Comparison of ENCODE assay signal across 8 cellular contexts in genomic region chr15:98881526-98882517, GRCh38.
DNase-seq lines count a peak whose midpoint lies in the region; ATAC-seq and TF ChIP-seq lines count a peak whose summit lies in the region.

No MANE protein-coding gene starts in this region.

- WGBS in esophagus squamous epithelium, 2 donors: 59 to 71% methylated on average over 11 to 14 of the region's 14 CpGs
- WGBS in trophoblast cell (ENCODE audit: extremely low coverage, insufficient coverage, insufficient read length): no CpG with 5 or more reads among the region's 14 CpGs

- no peak overlapping the region for H3K9ac ChIP-seq in trophoblast cell (ENCODE audit: low read length)

- no peak for TF ChIP-seq POLR2A in esophagus squamous epithelium (IDR thresholded peaks at IDR 0.05)

- H3K4ac ChIP-seq in trophoblast cell (ENCODE audit: low read depth, low read length): peak overlapping the region; percentile 42

- ATAC-seq in HG03135 (IDR thresholded peaks at IDR 0.05; ENCODE audit: unreplicated experiment): no peak

- peak overlapping the region; percentile 26 for H4K8ac ChIP-seq in trophoblast cell (ENCODE audit: low read depth, low read length)

- H3K79me2 ChIP-seq in trophoblast cell (ENCODE audit: control insufficient read depth, insufficient read depth, low read length, poor library complexity): peaks cover 18% of the 10 kb centered on the region

- no peak overlapping the region for H2BK5ac ChIP-seq in trophoblast cell (ENCODE audit: low read depth, low read length, poor library complexity)

- H2AK5ac ChIP-seq in trophoblast cell (ENCODE audit: low read length): no peak overlapping the region

- H3K27ac ChIP-seq in SJCRH30: no peak overlapping the region
- H3K27ac ChIP-seq in esophagus squamous epithelium: peak overlapping the region in 2 of 4 donors; percentile 8 to 38
- no peak overlapping the region for H3K27ac ChIP-seq in trophoblast cell (ENCODE audit: low read depth, low read length)

- no peak overlapping the region for H2AFZ ChIP-seq in trophoblast cell (ENCODE audit: insufficient read depth, low read length, poor library complexity)

- H3K23ac ChIP-seq in trophoblast cell (ENCODE audit: low read length): no peak overlapping the region

- H3K36me3 ChIP-seq in BE2C (no peaks in the 10 kb centered on the region), SJCRH30 (no peaks in the 10 kb centered on the region), esophagus squamous epithelium (no peaks in the 10 kb centered on the region), trophoblast cell (ENCODE audit: control insufficient read depth in 1 of 2, insufficient read depth in 2 of 2, low read length in 2 of 2) (no peaks in the 10 kb centered on the region)

- H3K18ac ChIP-seq in trophoblast cell (ENCODE audit: low read length): no peak overlapping the region

- no peak overlapping the region for H4K91ac ChIP-seq in trophoblast cell (ENCODE audit: low read depth, low read length)

- H3K14ac ChIP-seq in trophoblast cell (ENCODE audit: low read length): no peak overlapping the region

- H3K4me1 ChIP-seq in BE2C: peaks cover 23% of the 10 kb centered on the region
- no peaks in the 10 kb centered on the region for H3K4me1 ChIP-seq in SJCRH30
- peaks cover 15 to 74% (median 16%) of the 10 kb centered on the region in 3 donors for H3K4me1 ChIP-seq in esophagus squamous epithelium
- peaks cover 7 to 22% of the 10 kb centered on the region in 2 experiments for H3K4me1 ChIP-seq in trophoblast cell (ENCODE audit: control insufficient read depth in 1 of 2, insufficient read depth in 2 of 2, low read length in 2 of 2)

- H3K4me2 ChIP-seq in trophoblast cell (ENCODE audit: low read length): no peak overlapping the region

- no peak overlapping the region for H2BK120ac ChIP-seq in trophoblast cell (ENCODE audit: insufficient read depth, low read length, poor library complexity)

- no peak overlapping the region for H3K4me3 ChIP-seq in BE2C (ENCODE audit: low read depth, low read length)
- H3K4me3 ChIP-seq in SJCRH30: no peak overlapping the region
- no peak overlapping the region for H3K4me3 ChIP-seq in esophagus squamous epithelium
- H3K4me3 ChIP-seq in trophoblast cell (ENCODE audit: low read depth, low read length): no peak overlapping the region

- H3K27me3 ChIP-seq in BE2C (no peaks in the 10 kb centered on the region), SJCRH30 (no peaks in the 10 kb centered on the region), esophagus squamous epithelium (no peaks in the 10 kb centered on the region), trophoblast cell (ENCODE audit: insufficient read depth, low read length) (no peaks in the 10 kb centered on the region)

- TF ChIP-seq CTCF in BE2C (IDR thresholded peaks at IDR 0.05; ENCODE audit: low read depth, low read length) (peak; percentile 54), GM12873 (IDR thresholded peaks at IDR 0.05; ENCODE audit: insufficient read depth, low read depth, low read length, missing control alignments) (peak; percentile 42), esophagus squamous epithelium (IDR thresholded peaks at IDR 0.05) (peak; percentile 33 to 70 (median 57))

- DNase-seq in BE2C (no peak), HuH-7 (ENCODE audit: low spot score) (peak; percentile 64), SJCRH30 (peak; percentile 60 to 85), esophagus squamous epithelium (lab: John Stamatoyannopoulos, UW) (no peak), trophoblast cell (peak; percentile 44 to 80)
- no peak for DNase-seq in effector CD4-positive, alpha-beta T cell

- peaks cover 12% of the 10 kb centered on the region for H3K79me1 ChIP-seq in trophoblast cell (ENCODE audit: low read length)

- H4K12ac ChIP-seq in trophoblast cell (ENCODE audit: low read depth, low read length): no peak overlapping the region

- H3K9me3 ChIP-seq in BE2C (no peaks in the 10 kb centered on the region), SJCRH30 (replicated peaks) (no peaks in the 10 kb centered on the region), esophagus squamous epithelium (no peaks in the 10 kb centered on the region), trophoblast cell (ENCODE audit: insufficient read depth, low read depth, low read length) (no peaks in the 10 kb centered on the region)

- no peak overlapping the region for H2BK12ac ChIP-seq in trophoblast cell (ENCODE audit: low read length)

- intact Hi-C loops in esophagus squamous epithelium (cut with DNase I): no loop called here

Comparison
In these comparisons a context has a peak if more than half of its experiments do, and no peak if none do; other contexts are left out.
1. DNase-seq: peak in HuH-7 (single experiment), SJCRH30 (2 of 2) and trophoblast cell (2 of 2); none in BE2C (single experiment), esophagus squamous epithelium (single experiment) and effector CD4-positive, alpha-beta T cell (single experiment).
2. Peak in every context shown above with its lines, with median percentiles within 50 percentile points of each other: CTCF ChIP-seq.